15 cellular contexts compared by ENCODE assay signal in genomic region chr3:30616347-30617027, GRCh38. TPM values are rescaled to one million over a fixed set of nuclear protein-coding genes. Genes with fewer than 3 reads are reported as not detected.
A peak's percentile ranks its signal among the peaks of the same experiment; 100 is the strongest.
DNase-seq lines count a peak whose midpoint lies in the region; ATAC-seq, FAIRE-seq and TF ChIP-seq lines count a peak whose summit lies in the region.
"Had no signal": no experiment of that assay in that cellular context is flagged by ENCODE, and none has a peak within 500 bp of the region (broad histone marks: within the 10 kb centered on the region; RNA-seq: fewer than 3 reads in every experiment).

No MANE protein-coding gene starts in this region.

- intact Hi-C loops in HepG2 (cut with micrococcal nuclease; ENCODE audit: unreplicated experiment) (loop anchor here (2.0 kb wide), 1 partner anchor 76 kb away; no protein-coding TSS in a partner anchor), right lobe of liver (cut with DNase I) (no loop called here)

- no peak for TF ChIP-seq EP300 in HepG2 (IDR thresholded peaks at IDR 0.05; ENCODE audit: low read depth in 2 of 2, low read length in 2 of 2)
- no peak for TF ChIP-seq EP300 in HepG2 (CRISPR knock-in tag; IDR thresholded peaks at IDR 0.05; ENCODE audit: borderline replicate concordance)

- H3K27me3 ChIP-seq in HepG2 (ENCODE audit: control insufficient read depth in 1 of 2, insufficient read depth in 2 of 2, low read length in 2 of 2) = no peaks in the 10 kb centered on the region; a peak in 1 of 5 replicates
- H3K27me3 ChIP-seq in right lobe of liver = no peaks in the 10 kb centered on the region
- H3K27me3 ChIP-seq in muscle layer of duodenum (ENCODE audit: low read depth, low read length) = no peaks in the 10 kb centered on the region

- no peak overlapping the region for H3K27ac ChIP-seq in HepG2 (ENCODE audit: extremely low read length, insufficient read depth, low read length)
- H3K27ac ChIP-seq in right lobe of liver = no peak overlapping the region
- H3K27ac ChIP-seq in muscle layer of duodenum (ENCODE audit: low read length) = peak overlapping the region; percentile 46
- H3K27ac ChIP-seq: SK-N-MC had no signal

- no peak for ATAC-seq in HepG2
- ATAC-seq in right lobe of liver = no peak
- ATAC-seq in activated naive CD4-positive, alpha-beta T cell treated with anti-CD3 and anti-CD28 coated beads, Interleukin-2, amount 50 U/mL, for 72 hours = no peak
- no peak for ATAC-seq in GM18520 (IDR thresholded peaks at IDR 0.05; ENCODE audit: unreplicated experiment)
- ATAC-seq in GM21737 (IDR thresholded peaks at IDR 0.05; ENCODE audit: unreplicated experiment) = no peak

- H3K4me1 ChIP-seq in HepG2 (ENCODE audit: insufficient read depth, low read length) (peaks cover 100% of the 10 kb centered on the region), right lobe of liver (peaks cover 0 to 31% (median 5%) of the 10 kb centered on the region in 4 donors), muscle layer of duodenum (ENCODE audit: control insufficient read depth in 1 of 2, insufficient read depth in 2 of 2, low read length in 2 of 2) (peaks cover 9 to 88% of the 10 kb centered on the region in 2 donors)

- no peak for FAIRE-seq in HepG2 (lab: Jason Lieb, UNC)

- in situ Hi-C loops in HepG2 (cut with HindIII; ENCODE audit: extremely low pct_ligation_motif_present, low pct_unique_long_range_greater_than_20kb) = no loop called here

- TF ChIP-seq RAD21 in HepG2 (CRISPR knock-in tag; IDR thresholded peaks at IDR 0.05) = no peak

- H3K9ac ChIP-seq in HepG2 (ENCODE audit: insufficient read depth, low read depth, low read length) = peak overlapping the region; percentile 25; the same call in 1 of the 2 replicates

- H3K36me3 ChIP-seq in HepG2 (replicated peaks in 1 of 2; ENCODE audit: control insufficient read depth in 1 of 2, insufficient read depth in 2 of 2, low read length in 2 of 2) (peaks cover 16 to 65% of the 10 kb centered on the region in 2 experiments), right lobe of liver (no peaks in the 10 kb centered on the region), muscle layer of duodenum (ENCODE audit: control insufficient read depth in 1 of 2, insufficient read depth in 2 of 2, low read length in 2 of 2) (no peaks in the 10 kb centered on the region)

- peaks cover 0 to 7% of the 10 kb centered on the region in 2 donors for H3K9me3 Mint-ChIP-seq in activated naive CD4-positive, alpha-beta T cell treated with anti-CD3 and anti-CD28 coated beads, Interleukin-2, amount 50 U/mL, for 72 hours

- peaks cover 25 to 83% of the 10 kb centered on the region in 2 donors for H3K36me3 Mint-ChIP-seq in activated naive CD4-positive, alpha-beta T cell treated with anti-CD3 and anti-CD28 coated beads, Interleukin-2, amount 50 U/mL, for 72 hours

- DNase-seq in HepG2 (ENCODE audit: low spot score) = no peak
- DNase-seq in right lobe of liver = no peak
- peak in 1 of 2 donors; percentile 1 for DNase-seq in activated naive CD4-positive, alpha-beta T cell treated with anti-CD3 and anti-CD28 coated beads, Interleukin-2, amount 50 U/mL, for 72 hours (ENCODE audit: low spot score in 2 of 2)
- no peak for DNase-seq in amniotic stem cell (lab: John Stamatoyannopoulos, UW)
- no peak for DNase-seq in NCI-H146 (lab: John Stamatoyannopoulos, UW)
- DNase-seq: activated CD4-positive, alpha-beta T cell treated with anti-CD3 and anti-CD28 coated beads for 4 hours; anterior cingulate cortex; left cardiac atrium; NCI-H1105 treated with DMSO at 0.1 percent for 48 hours; NCI-H69; stimulated activated CD4-positive, alpha-beta T cell treated with anti-CD3 and anti-CD28 coated beads, Interleukin-12 subunit alpha, Interleukin-12 subunit beta, amount 100 ng/mL, for 4 hours had no signal

- BruUV-seq in HepG2 (replicated peaks; lab: Mats Ljungman, UMichigan) = no TSS peak

- CTCF ChIA-PET in HepG2 (lab: Yijun Ruan, JAX; ENCODE audit: low intra/inter-chr PET ratio, low total read pairs) = no interaction called here

- H4K20me1 ChIP-seq in HepG2 (ENCODE audit: insufficient read depth, low read length) = peaks cover 100% of the 10 kb centered on the region

- TF ChIP-seq CTCF in HepG2 (CRISPR knock-in tag; IDR thresholded peaks at IDR 0.05) (no peak), right lobe of liver (IDR thresholded peaks at IDR 0.05) (no peak)

- H3K9me3 ChIP-seq in HepG2 (ENCODE audit: low read length) = no peaks in the 10 kb centered on the region
- no peaks in the 10 kb centered on the region for H3K9me3 ChIP-seq in right lobe of liver
- no peaks in the 10 kb centered on the region for H3K9me3 ChIP-seq in muscle layer of duodenum (ENCODE audit: control insufficient read depth in 1 of 2, low read length in 2 of 2)

- POLR2A ChIA-PET in HepG2 (lab: Yijun Ruan, JAX) = interaction anchor here (0.9 to 1.6 kb wide), 3 partner anchors 10 to 297 kb away, joined by 3 to 5 read pairs (median 3); partner anchors contain the start of gene TGFBR2

- H3K4me2 ChIP-seq in HepG2 (ENCODE audit: low read depth, low read length) = peak overlapping the region; percentile 92

- H3K27ac Mint-ChIP-seq in activated naive CD4-positive, alpha-beta T cell treated with anti-CD3 and anti-CD28 coated beads, Interleukin-2, amount 50 U/mL, for 72 hours = peak overlapping the region; percentile 100

- H3K79me2 ChIP-seq in HepG2 (ENCODE audit: insufficient read depth, low read length) = peaks cover 98% of the 10 kb centered on the region

- TF ChIP-seq POLR2A in HepG2 (IDR thresholded peaks at IDR 0.05; ENCODE audit: insufficient read depth in 1 of 2, low read depth in 2 of 2, low read length in 2 of 2) = no peak
- no peak for TF ChIP-seq POLR2A in right lobe of liver (IDR thresholded peaks at IDR 0.05)

- H2AFZ ChIP-seq in HepG2 (ENCODE audit: low read length) = no peak overlapping the region

- H3K4me3 ChIP-seq in HepG2 (replicated peaks in 1 of 3; ENCODE audit: insufficient read depth in 1 of 3, low read depth in 2 of 3, low read length in 3 of 3) (peak overlapping the region in 1 of 3 experiments; percentile 8; a peak in 1 of 6 replicates), right lobe of liver (no peak overlapping the region), muscle layer of duodenum (ENCODE audit: low read depth in 1 of 2, low read length in 2 of 2) (no peak overlapping the region)
- H3K4me3 ChIP-seq: SK-N-MC had no signal

- 58% methylated on average over 1 of the region's 1 CpG for WGBS in HepG2 (ENCODE audit: low lambda C conversion rate)
- WGBS in right lobe of liver (ENCODE audit: insufficient coverage, low coverage, low lambda C conversion rate, missing lambda C conversion rate) = 50% methylated on average over 1 of the region's 1 CpG

TF ChIP-seq in HepG2, 621 proteins besides CTCF, POLR2A, EP300 and RAD21:
- TF ChIP-seq RBFOX2 (IDR thresholded peaks at IDR 0.05; ENCODE audit: low read depth, low read length) (peak; percentile 52; the same call in 1 of the 2 replicates), RBM22 (optimal IDR thresholded peaks at IDR 0.05; ENCODE audit: low read length) (peak; percentile 72), MXD1 (CRISPR knock-in tag; IDR thresholded peaks at IDR 0.05) (no peak)

RNA-seq across cellular contexts. Expression of gene TGFBR2, which starts 10.1 kb away (rescaled TPM):
- total RNA-seq in HepG2 (2016; rRNA removed; fragmentation: Illumina TruSeq; extraction: Trizol) (68.1 and 82.2 TPM in 2 replicates), right lobe of liver (10 to 100 TPM; 24.9 to 52.6 (median 45.5) TPM)
- 25.9 and 27.4 TPM in 2 replicates for total RNA-seq in HepG2 (2016; cell fraction: cytosol; rRNA removed; fragmentation: Illumina TruSeq; extraction: Trizol; ENCODE audit: low read depth)
- 66.0 and 82.3 TPM in 2 replicates for total RNA-seq in HepG2 (2016; cell fraction: insoluble cytoplasmic fraction; rRNA removed; fragmentation: Illumina TruSeq; extraction: Trizol)
- 67.6 and 68.8 TPM in 2 replicates for total RNA-seq in HepG2 (2016; cell fraction: membrane; rRNA removed; fragmentation: Illumina TruSeq; extraction: Trizol)
- total RNA-seq in HepG2 (2016; cell fraction: nucleus; rRNA removed; fragmentation: Illumina TruSeq; extraction: Trizol) = 134 and 135 TPM in 2 replicates
- polyA plus RNA-seq in HepG2 (2011; rRNA removed) = 187 and 204 TPM in 2 replicates
- 141 and 194 TPM in 2 replicates for polyA plus RNA-seq in HepG2 (2011; cell fraction: cytosol; rRNA removed)
- 105 and 123 TPM in 2 replicates for polyA plus RNA-seq in HepG2 (2011; cell fraction: nucleus; rRNA removed)
- polyA plus RNA-seq in HepG2 (2012) = 125 and 162 TPM in 2 replicates
- polyA plus RNA-seq in HepG2 (2016; cell fraction: cytosol; fragmentation: Illumina TruSeq; extraction: Trizol; ENCODE audit: low read depth) = 8.6 and 9.7 TPM in 2 replicates
- 68.0 and 70.0 TPM in 2 replicates for polyA plus RNA-seq in HepG2 (2016; cell fraction: insoluble cytoplasmic fraction; fragmentation: Illumina TruSeq; extraction: Trizol; ENCODE audit: low read depth)
- 38.2 and 38.9 TPM in 2 replicates for polyA plus RNA-seq in HepG2 (2016; cell fraction: membrane; fragmentation: Illumina TruSeq; extraction: Trizol; ENCODE audit: low read depth)
- polyA plus RNA-seq in HepG2 (2016; cell fraction: nucleus; fragmentation: Illumina TruSeq; extraction: Trizol; ENCODE audit: insufficient read depth, low read depth) = 134 and 138 TPM in 2 replicates
- 24.1 and 399 TPM in 2 replicates for polyA minus RNA-seq in HepG2 (2011; rRNA and poly(A)+ RNA removed; ENCODE audit: low replicate concordance)
- 188 and 237 TPM in 2 replicates for polyA minus RNA-seq in HepG2 (2011; cell fraction: cytosol; rRNA and poly(A)+ RNA removed)
- 353 and 432 TPM in 2 replicates for polyA minus RNA-seq in HepG2 (2011; cell fraction: nucleus; rRNA and poly(A)+ RNA removed)
- total RNA-seq in activated naive CD4-positive, alpha-beta T cell treated with anti-CD3 and anti-CD28 coated beads, Interleukin-2, amount 50 U/mL, for 72 hours = 10 to 100 TPM; 45.0 to 74.1 TPM
